Comparison of ENCODE assay signal across 8 cellular contexts in the genomic region with DNA sequence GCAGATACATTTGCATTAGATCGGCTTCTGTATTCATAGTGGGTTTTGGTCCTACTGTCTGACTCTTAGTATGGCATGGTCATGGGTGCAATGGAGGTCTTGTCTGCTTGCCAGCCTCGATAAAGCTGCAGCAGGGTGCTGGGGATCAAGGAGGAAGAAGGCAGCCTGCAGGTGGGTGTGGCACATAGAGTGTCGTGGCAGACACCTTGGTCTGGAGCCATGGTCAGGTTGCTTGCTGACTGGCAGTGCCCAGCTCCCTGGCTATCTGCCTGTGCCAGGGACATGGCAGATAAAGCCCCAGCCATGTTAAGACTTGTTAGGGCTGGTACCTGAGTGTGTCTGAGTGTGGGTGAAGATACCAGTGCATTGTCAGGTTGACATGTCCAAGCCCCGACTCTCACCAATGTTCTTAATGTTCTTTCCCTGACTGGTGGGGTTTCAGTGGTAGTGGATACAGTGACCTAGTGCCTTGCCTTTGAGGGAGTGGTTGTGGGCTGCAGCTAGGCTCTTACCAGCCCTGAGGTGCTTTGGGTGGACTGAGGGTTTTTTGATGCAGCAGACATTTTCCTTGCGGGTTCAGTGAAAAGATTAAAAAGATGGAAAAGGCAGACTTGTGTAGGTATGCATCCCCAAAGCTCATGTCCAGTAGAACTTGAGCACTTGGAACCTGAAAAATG. TPM values are rescaled to one million over a fixed set of nuclear protein-coding genes. Genes with fewer than 3 reads are reported as not detected.
DNase-seq lines count a peak whose midpoint lies in the region; ATAC-seq and TF ChIP-seq lines count a peak whose summit lies in the region.

No MANE protein-coding gene starts in this region.

- peaks cover 67% of the 10 kb centered on the region for H3K79me2 ChIP-seq in ACC112 (ENCODE audit: control insufficient read depth, insufficient read depth, low read length, unreplicated experiment)
- H3K79me2 ChIP-seq in GM23248 (ENCODE audit: insufficient read depth) = peaks cover 64% of the 10 kb centered on the region
- peaks cover 62% of the 10 kb centered on the region for H3K79me2 ChIP-seq in hepatocyte

- H3K27ac Mint-ChIP-seq in T-helper 1 cell treated with Interleukin-12 subunit alpha and Interleukin-12 subunit beta and Interleukin-4 antibody, amounts not matched to agents 30 μg/mL and 1 μg/mL, for 36 hours = peak overlapping the region; percentile 60

- H3K4me2 ChIP-seq in GM23248 (ENCODE audit: unreplicated experiment) (peak overlapping the region; percentile 82), hepatocyte (peak overlapping the region; percentile 90)

- 61 to 64% methylated on average over 5 of the region's 5 CpGs for WGBS in GM23248 (ENCODE audit: low coverage in 1 of 2, low lambda C conversion rate in 2 of 2, missing lambda C conversion rate in 2 of 2), 2 experiments
- 79% methylated on average over 5 of the region's 5 CpGs for WGBS in hepatocyte (ENCODE audit: low lambda C conversion rate, missing lambda C conversion rate)

- H3K36me3 ChIP-seq in ACC112 (ENCODE audit: insufficient read depth, low read length) (no peaks in the 10 kb centered on the region), GM23248 (ENCODE audit: low read depth) (no peaks in the 10 kb centered on the region), hepatocyte (replicated peaks; ENCODE audit: insufficient read depth, low read depth) (no peaks in the 10 kb centered on the region)

- H3K27ac ChIP-seq in ACC112 (ENCODE audit: low read depth, low read length) (0 out of 2 replicates have a peak overlapping the region, but pooled peaks have one; percentile 35), GM23248 (no peak overlapping the region), hepatocyte (no peak overlapping the region)

- DNase-seq in GM23248 = no peak
- no peak for DNase-seq in hepatocyte (ENCODE audit: low spot score)
- DNase-seq in stimulated activated CD4-positive, alpha-beta T cell treated with anti-CD3 and anti-CD28 coated beads, Interleukin-12 subunit alpha, Interleukin-12 subunit beta, amount 100 ng/mL, for 4 hours = no peak
- no peak for DNase-seq in NCI-H1417 treated with DMSO at 0.1 percent for 48 hours (lab: John Stamatoyannopoulos, UW)

- no peak for TF ChIP-seq CTCF in hepatocyte (IDR thresholded peaks at IDR 0.05; ENCODE audit: poor library complexity)

- peak overlapping the region; percentile 87 for H3K4me3 Mint-ChIP-seq in T-helper 1 cell treated with Interleukin-12 subunit alpha and Interleukin-12 subunit beta and Interleukin-4 antibody, amounts not matched to agents 30 μg/mL and 1 μg/mL, for 36 hours

- H3K4me1 ChIP-seq in ACC112 (ENCODE audit: control insufficient read depth, insufficient read depth, low read length, unreplicated experiment) (peaks cover 38% of the 10 kb centered on the region), GM23248 (ENCODE audit: insufficient read depth) (peaks cover 4% of the 10 kb centered on the region; the same call in 1 of the 2 replicates), hepatocyte (ENCODE audit: insufficient read depth) (peaks cover 3% of the 10 kb centered on the region)

- no peaks in the 10 kb centered on the region for H3F3A ChIP-seq in GM23248 (ENCODE audit: insufficient read depth)

- H3K4me3 ChIP-seq in ACC112 (ENCODE audit: low read depth, low read length) (peak overlapping the region; percentile 84), GM23248 (peak overlapping the region; percentile 76), hepatocyte (no peak overlapping the region)

- no peaks in the 10 kb centered on the region for H3K9me3 ChIP-seq in GM23248 (ENCODE audit: low read depth)
- no peaks in the 10 kb centered on the region for H3K9me3 ChIP-seq in hepatocyte (ENCODE audit: low read depth)

- in situ Hi-C loops in GM23248 (cut with MboI) = no loop called here

- H4K20me1 ChIP-seq in GM23248 (ENCODE audit: insufficient read depth) (no peaks in the 10 kb centered on the region), hepatocyte (ENCODE audit: insufficient read depth, poor library complexity, severe bottlenecking) (no peaks in the 10 kb centered on the region)

- peak overlapping the region; percentile 72; the same call in 1 of the 2 replicates for H3K9ac ChIP-seq in GM23248

- no peaks in the 10 kb centered on the region for H3K9me3 Mint-ChIP-seq in T-helper 1 cell treated with Interleukin-12 subunit alpha and Interleukin-12 subunit beta and Interleukin-4 antibody, amounts not matched to agents 30 μg/mL and 1 μg/mL, for 36 hours

- no peaks in the 10 kb centered on the region for H3K9me2 ChIP-seq in GM23248 (ENCODE audit: insufficient read depth)
- H3K9me2 ChIP-seq in hepatocyte (replicated peaks; ENCODE audit: insufficient read depth) = no peaks in the 10 kb centered on the region

- peaks cover 37% of the 10 kb centered on the region for H3K4me1 Mint-ChIP-seq in T-helper 1 cell treated with Interleukin-12 subunit alpha and Interleukin-12 subunit beta and Interleukin-4 antibody, amounts not matched to agents 30 μg/mL and 1 μg/mL, for 36 hours (ENCODE audit: low read depth)

- H3K36me3 Mint-ChIP-seq in T-helper 1 cell treated with Interleukin-12 subunit alpha and Interleukin-12 subunit beta and Interleukin-4 antibody, amounts not matched to agents 30 μg/mL and 1 μg/mL, for 36 hours (ENCODE audit: low read depth) = peaks cover 4% of the 10 kb centered on the region

- H3K27me3 ChIP-seq in ACC112 (ENCODE audit: insufficient read depth, low read length) = no peaks in the 10 kb centered on the region
- no peaks in the 10 kb centered on the region for H3K27me3 ChIP-seq in GM23248 (replicated peaks; ENCODE audit: insufficient read depth)
- H3K27me3 ChIP-seq in hepatocyte = no peaks in the 10 kb centered on the region

- no peak overlapping the region for H2AFZ ChIP-seq in ACC112 (ENCODE audit: low read length, unreplicated experiment)
- H2AFZ ChIP-seq in GM23248 = no peak overlapping the region
- H2AFZ ChIP-seq in hepatocyte = no peak overlapping the region

- ATAC-seq in HG02870 (IDR thresholded peaks at IDR 0.05; ENCODE audit: unreplicated experiment) (no peak), GM19463 (IDR thresholded peaks at IDR 0.05; ENCODE audit: unreplicated experiment) (no peak)

- no peaks in the 10 kb centered on the region for H3K27me3 Mint-ChIP-seq in T-helper 1 cell treated with Interleukin-12 subunit alpha and Interleukin-12 subunit beta and Interleukin-4 antibody, amounts not matched to agents 30 μg/mL and 1 μg/mL, for 36 hours (ENCODE audit: low read depth)

RNA-seq across cellular contexts. Expression of a gene that starts 1.8 kb away (rescaled TPM):
- total RNA-seq in GM23248 (2014; rRNA removed; shearing (Covaris generic)) = 18.2 and 19.0 TPM in 2 replicates
- 11.4 and 13.1 TPM in 2 replicates for polyA plus RNA-seq in GM23248 (2016; fragmentation: Nextera tagmentation; extraction: Ambion mirVana)
- 5.0 and 5.4 TPM in 2 replicates for total RNA-seq in hepatocyte
- 5.2 and 6.3 TPM in 2 replicates for polyA plus RNA-seq in hepatocyte

RNA-seq across cellular contexts. Expression of a gene that starts 34.1 kb away (rescaled TPM):
- total RNA-seq in GM23248 (2014; rRNA removed; shearing (Covaris generic)) = 10.7 and 17.1 TPM in 2 replicates
- polyA plus RNA-seq in GM23248 (2016; fragmentation: Nextera tagmentation; extraction: Ambion mirVana) (3.4 and 4.5 TPM in 2 replicates), hepatocyte (4.4 and 6.7 TPM in 2 replicates)
- total RNA-seq in hepatocyte = 8.6 and 10.6 TPM in 2 replicates
